24 cellular contexts compared by ENCODE assay signal in genomic region chr1:3427711-3428704, GRCh38. TPM values are rescaled to one million over a fixed set of nuclear protein-coding genes. Genes with fewer than 3 reads are reported as not detected.
"Had no signal": no experiment of that assay in that cellular context is flagged by ENCODE, and none has a peak within 500 bp of the region (broad histone marks: within the 10 kb centered on the region; RNA-seq: fewer than 3 reads in every experiment).

No MANE protein-coding gene starts in this region.

- H3K4me3 ChIP-seq: left ventricle myocardium inferior, lung, mucosa of descending colon, psoas muscle, skin epidermis, suprapubic skin, thoracic aorta, tibial artery, upper lobe of right lung had no signal

- H3K27ac ChIP-seq: left ventricle myocardium inferior, parathyroid adenoma, psoas muscle, skin epidermis, suprapubic skin, thoracic aorta, tibial artery, upper lobe of right lung had no signal

- H3K27me3 ChIP-seq: tibial artery had no signal

- ATAC-seq: mucosa of descending colon; naive thymus-derived CD4-positive, alpha-beta T cell; natural killer cell treated with Interleukin-12 subunit alpha and Interleukin-12 subunit beta and Interleukin-15 and Interleukin-18, amount 100 ng/mL, for 72 hours; psoas muscle; sciatic nerve; stimulated activated effector memory CD8-positive, alpha-beta T cell treated with anti-CD3 and anti-CD28 coated beads, Interleukin-12 subunit alpha, Interleukin-12 subunit beta, amount 100 ng/mL, for 72 hours; upper lobe of right lung had no signal

- H3K79me2 ChIP-seq: parathyroid adenoma had no signal

- H3K36me3 ChIP-seq: suprapubic skin, upper lobe of right lung had no signal

- H3K4me1 ChIP-seq: parathyroid adenoma, psoas muscle, upper lobe of right lung had no signal

- H3K9me3 ChIP-seq: left ventricle myocardium inferior, mucosa of descending colon, psoas muscle, suprapubic skin, thoracic aorta, tibial artery, upper lobe of right lung had no signal

- FAIRE-seq: keratinocyte, urothelium cell line had no signal

- DNase-seq: hippocampal formation; left ventricle myocardium inferior; naive thymus-derived CD4-positive, alpha-beta T cell; stimulated activated CD4-positive, alpha-beta T cell treated with anti-CD3 and anti-CD28 coated beads, Interleukin-12 subunit alpha, Interleukin-12 subunit beta, amount 100 ng/mL, for 4 hours; stimulated activated CD4-positive, alpha-beta T cell treated with anti-CD3 and anti-CD28 coated beads, Interleukin-15, amount 100 ng/mL, for 24 hours; stimulated activated CD4-positive, alpha-beta T cell treated with anti-CD3 and anti-CD28 coated beads, Interleukin-4, amount 100 ng/mL, for 24 hours; stimulated activated naive CD4-positive, alpha-beta T cell; tibial artery; trophoblast cell; upper lobe of right lung had no signal

- H2AFZ ChIP-seq: parathyroid adenoma had no signal

- H3K9ac ChIP-seq: parathyroid adenoma had no signal

RNA-seq across cellular contexts. Expression of gene ARHGEF16, which starts 26.5 kb away (rescaled TPM):
- total RNA-seq: myocyte; natural killer cell treated with Interleukin-12 subunit alpha and Interleukin-12 subunit beta and Interleukin-15 and Interleukin-18, amount 100 ng/mL, for 72 hours; osteoblast had no signal
- polyA plus RNA-seq: naive thymus-derived CD4-positive, alpha-beta T cell had no signal
